Comparison of ENCODE assay signal across 33 cellular contexts in the genomic region with DNA sequence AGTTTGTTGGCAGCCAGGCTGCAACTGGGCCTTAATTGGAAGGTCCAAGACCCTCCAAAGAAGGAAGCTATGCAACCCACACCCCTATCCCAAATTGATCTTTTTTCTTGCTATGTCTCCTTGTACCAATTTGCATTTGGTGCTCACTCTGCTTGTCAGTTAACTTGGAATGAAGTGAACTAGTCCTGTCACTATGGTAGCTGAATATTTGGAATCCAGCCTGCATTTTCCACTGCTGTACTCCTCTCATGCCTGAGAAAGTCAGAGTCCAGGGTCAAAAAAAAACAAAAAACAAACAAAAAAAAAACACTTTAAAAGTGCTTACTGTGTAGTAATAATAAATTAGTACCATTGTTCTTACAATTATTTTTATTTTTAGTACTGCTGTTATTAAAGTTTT.
"Had no signal": no experiment of that assay in that cellular context is flagged by ENCODE, and none has a peak within 500 bp of the region (broad histone marks: within the 10 kb centered on the region; RNA-seq: fewer than 3 reads in every experiment).

No MANE protein-coding gene starts in this region.

- DNase-seq: Karpas-422, Kasumi-1, MG63, MM.1S, MV-4-11, NCI-H1048, NCI-H1092, NCI-H1092 treated with DMSO at 0.1 percent for 48 hours, NCI-H1105, NCI-H1105 treated with DMSO at 0.1 percent for 48 hours, NCI-H1417, NCI-H1417 treated with DMSO at 0.1 percent for 48 hours, NCI-H1436, NCI-H1436 treated with DMSO at 0.1 percent for 48 hours, NCI-H146, NCI-H1694, NCI-H1694 treated with DMSO at 0.1 percent for 48 hours, NCI-H187, NCI-H187 treated with DMSO at 0.1 percent for 48 hours, NCI-H1930, NCI-H2029, NCI-H2029 treated with DMSO at 0.1 percent for 48 hours, NCI-H2081, NCI-H2081 treated with DMSO at 0.1 percent for 48 hours, NCI-H2107, NCI-H2171, NCI-H2171 treated with DMSO at 0.1 percent for 48 hours, NCI-H2227 treated with DMSO at 0.1 percent for 48 hours, NCI-H226, NCI-H345, NCI-H446, NCI-H446 treated with DMSO at 0.1 percent for 48 hours, NCI-H510A had no signal
